ENCODE assay signal across 24 cellular contexts in genomic region chr18:32380559-32380958, GRCh38.
A peak's percentile ranks its signal among the peaks of the same experiment; 100 is the strongest.
DNase-seq lines count a peak whose midpoint lies in the region; ATAC-seq and TF ChIP-seq lines count a peak whose summit lies in the region.
"Had no signal": no experiment of that assay in that cellular context is flagged by ENCODE, and none has a peak within 500 bp of the region (broad histone marks: within the 10 kb centered on the region; RNA-seq: fewer than 3 reads in every experiment).

No MANE protein-coding gene starts in this region.

- TF ChIP-seq CTCF in MCF 10A (IDR thresholded peaks at IDR 0.05; ENCODE audit: unreplicated experiment) (no peak), breast epithelium (IDR thresholded peaks at IDR 0.05) (no peak), OCI-LY7 (conservative IDR thresholded peaks at IDR 0.05; ENCODE audit: low read length) (peak; percentile 38; the same call in 1 of the 2 replicates), choroid plexus epithelial cell (conservative IDR thresholded peaks at IDR 0.05; ENCODE audit: low read depth, low read length) (peak; percentile 46), body of pancreas (IDR thresholded peaks at IDR 0.05) (no peak)

- peaks cover 61% of the 10 kb centered on the region for H3K4me1 Mint-ChIP-seq in MCF 10A (ENCODE audit: insufficient read depth, unreplicated experiment)

- no TSS peak for BruUV-seq in MCF 10A (replicated peaks; lab: Mats Ljungman, UMichigan)
- BruUV-seq in OCI-LY7 (replicated peaks; lab: Mats Ljungman, UMichigan), result no TSS peak

- H3K36me3 ChIP-seq in breast epithelium (no peaks in the 10 kb centered on the region), OCI-LY7 (ENCODE audit: insufficient read depth, low read length) (no peaks in the 10 kb centered on the region), body of pancreas (replicated peaks in 1 of 2; ENCODE audit: insufficient read depth in 1 of 2, low read depth in 2 of 2) (no peaks in the 10 kb centered on the region)
- H3K36me3 ChIP-seq: esophagus squamous epithelium, right lobe of liver, SJSA1 had no signal

- POLR2A ChIA-PET in MCF 10A (lab: Yijun Ruan, JAX) (interaction anchor here (1.2 to 11.2 kb wide), 4 partner anchors 12 to 89 kb away, joined by 4 to 171 read pairs (median 12); partner anchors contain the start of gene GAREM1), OCI-LY7 (lab: Charles Lee) (interaction anchor here (0.6 kb wide), 1 partner anchor 22 kb away, joined by 3 read pairs; no protein-coding TSS in a partner anchor)

- CTCF ChIA-PET in MCF 10A (lab: Yijun Ruan, JAX) (interaction anchor here (0.6 to 9.8 kb wide), 3 partner anchors 8 to 109 kb away, joined by 3 to 74 read pairs (median 17); partner anchors contain the start of gene GAREM1), OCI-LY7 (lab: Charles Lee; ENCODE audit: unreplicated experiment) (no interaction called here)

- H3K4me3 ChIP-seq in breast epithelium (no peak overlapping the region), OCI-LY7 (ENCODE audit: low read depth, low read length, poor library complexity, severe bottlenecking) (no peak overlapping the region), choroid plexus epithelial cell (ENCODE audit: low read depth, low read length) (no peak overlapping the region), body of pancreas (no peak overlapping the region)
- H3K4me3 ChIP-seq: A549, esophagus squamous epithelium, right lobe of liver, SJSA1 had no signal

- 83 to 93% methylated on average over 1 of the region's 1 CpG for WGBS in body of pancreas, 2 donors

- ATAC-seq in body of pancreas (no peak), GM19463 (IDR thresholded peaks at IDR 0.05; ENCODE audit: unreplicated experiment) (no peak), HG03097 (IDR thresholded peaks at IDR 0.05; ENCODE audit: low FRiP score, unreplicated experiment) (no peak)
- ATAC-seq: A549; natural killer cell treated with Interleukin-12 subunit alpha and Interleukin-12 subunit beta and Interleukin-15 and Interleukin-18, amount 100 ng/mL, for 72 hours; Panc1; right lobe of liver had no signal

- H4K20me1 ChIP-seq in OCI-LY7 (ENCODE audit: insufficient read depth, low read length), result no peaks in the 10 kb centered on the region

- no peaks in the 10 kb centered on the region for H3K79me2 ChIP-seq in OCI-LY7 (ENCODE audit: insufficient read depth, low read depth, low read length)

- no peak overlapping the region for H2AFZ ChIP-seq in OCI-LY7 (ENCODE audit: low read length)
- H2AFZ ChIP-seq: parathyroid adenoma had no signal

- H3K27ac ChIP-seq in breast epithelium (no peak overlapping the region), OCI-LY7 (ENCODE audit: low read depth, low read length, poor library complexity, severe bottlenecking) (no peak overlapping the region), body of pancreas (no peak overlapping the region)
- H3K27ac ChIP-seq: parathyroid adenoma, right lobe of liver, SJSA1 had no signal

- H3K36me3 Mint-ChIP-seq in MCF 10A (ENCODE audit: insufficient read depth, unreplicated experiment), result peaks cover 6% of the 10 kb centered on the region
- H3K36me3 Mint-ChIP-seq: activated CD4-positive, alpha-beta memory T cell treated with anti-CD3 and anti-CD28 coated beads for 36 hours; natural killer cell treated with Interleukin-12 subunit alpha and Interleukin-12 subunit beta and Interleukin-15 and Interleukin-18, amount 100 ng/mL, for 72 hours had no signal

- H3K4me2 ChIP-seq in OCI-LY7 (ENCODE audit: low read length), result no peak overlapping the region
- H3K4me2 ChIP-seq: A549 had no signal

- peak overlapping the region; percentile 98 for H3K27ac Mint-ChIP-seq in MCF 10A (ENCODE audit: low read depth, unreplicated experiment)
- H3K27ac Mint-ChIP-seq: activated CD4-positive, alpha-beta memory T cell treated with anti-CD3 and anti-CD28 coated beads for 36 hours; natural killer cell treated with Interleukin-12 subunit alpha and Interleukin-12 subunit beta and Interleukin-15 and Interleukin-18, amount 100 ng/mL, for 72 hours had no signal

- no peaks in the 10 kb centered on the region for H3K9me3 ChIP-seq in breast epithelium
- no peaks in the 10 kb centered on the region for H3K9me3 ChIP-seq in OCI-LY7 (ENCODE audit: low read length)
- no peaks in the 10 kb centered on the region for H3K9me3 ChIP-seq in body of pancreas
- H3K9me3 ChIP-seq: A549, esophagus squamous epithelium, right lobe of liver, SJSA1 had no signal

- H3K4me3 Mint-ChIP-seq in MCF 10A (ENCODE audit: unreplicated experiment), result no peak overlapping the region
- H3K4me3 Mint-ChIP-seq: activated CD4-positive, alpha-beta memory T cell treated with anti-CD3 and anti-CD28 coated beads for 36 hours; natural killer cell treated with Interleukin-12 subunit alpha and Interleukin-12 subunit beta and Interleukin-15 and Interleukin-18, amount 100 ng/mL, for 72 hours had no signal

- intact Hi-C loops in MCF 10A (cut with micrococcal nuclease), result loop anchor here (10.0 kb wide), 1 partner anchor 164 kb away; no protein-coding TSS in a partner anchor
- intact Hi-C loops in breast epithelium (cut with DNase I; ENCODE audit: low total_unique reads), result no loop called here
- intact Hi-C loops in OCI-LY7 (cut with micrococcal nuclease; ENCODE audit: unreplicated experiment), result no loop called here
- intact Hi-C loops in body of pancreas (cut with DNase I), result no loop called here

- H3K4me1 ChIP-seq in breast epithelium (peaks cover 0 to 3% of the 10 kb centered on the region in 2 donors), OCI-LY7 (ENCODE audit: insufficient read depth, low read length, poor library complexity, severe bottlenecking) (no peaks in the 10 kb centered on the region), body of pancreas (peaks cover 72% of the 10 kb centered on the region)
- H3K4me1 ChIP-seq: parathyroid adenoma had no signal

- H3K9me3 Mint-ChIP-seq in MCF 10A (ENCODE audit: unreplicated experiment), result no peaks in the 10 kb centered on the region
- H3K9me3 Mint-ChIP-seq: activated CD4-positive, alpha-beta memory T cell treated with anti-CD3 and anti-CD28 coated beads for 36 hours; natural killer cell treated with Interleukin-12 subunit alpha and Interleukin-12 subunit beta and Interleukin-15 and Interleukin-18, amount 100 ng/mL, for 72 hours had no signal

- no peaks in the 10 kb centered on the region for H3K9me2 ChIP-seq in OCI-LY7 (ENCODE audit: insufficient read depth, low read length)

- no peak for TF ChIP-seq POLR2A in breast epithelium (IDR thresholded peaks at IDR 0.05)
- no peak for TF ChIP-seq POLR2A in body of pancreas (IDR thresholded peaks at IDR 0.05)

- DNase-seq in MCF 10A (ENCODE audit: unreplicated experiment), result peak; percentile 53
- no peak for DNase-seq in breast epithelium (ENCODE audit: low spot score in 2 of 2)
- peak; percentile 0 for DNase-seq in OCI-LY7 (ENCODE audit: low spot score)
- DNase-seq in choroid plexus epithelial cell (ENCODE audit: low read depth), result peak; percentile 42
- no peak for DNase-seq in body of pancreas
- no peak for DNase-seq in HUDEP-2 (lab: John Stamatoyannopoulos, UW; ENCODE audit: unreplicated experiment in 76 of 76)
- DNase-seq: activated CD4-positive, alpha-beta memory T cell treated with anti-CD3 and anti-CD28 coated beads for 36 hours; activated CD4-positive, CD25-positive, alpha-beta regulatory T cell; activated gamma-delta T cell; activated T-cell treated with anti-CD3 and anti-CD28 coated beads for 4 hours; C1 segment of cervical spinal cord; DMS153; effector memory CD4-positive, alpha-beta T cell; esophagus squamous epithelium; NCI-H146; NCI-H2171; right lobe of liver had no signal

- H3K27me3 Mint-ChIP-seq in MCF 10A (ENCODE audit: insufficient read depth, unreplicated experiment), result no peaks in the 10 kb centered on the region

- H3K27me3 ChIP-seq in breast epithelium, result no peaks in the 10 kb centered on the region
- no peaks in the 10 kb centered on the region for H3K27me3 ChIP-seq in body of pancreas
- H3K27me3 ChIP-seq: esophagus squamous epithelium, right lobe of liver, SJSA1 had no signal

Comparison
In these comparisons a context has a peak if more than half of its experiments do, and no peak if none do; other contexts are left out.
1. DNase-seq: peak in MCF 10A (single experiment), OCI-LY7 (single experiment) and choroid plexus epithelial cell (single experiment); none in breast epithelium (0 of 2), body of pancreas (0 of 4) and HUDEP-2 (0 of 76).
2. CTCF ChIP-seq: peak in OCI-LY7 (single experiment) and choroid plexus epithelial cell (single experiment); none in MCF 10A (single experiment), breast epithelium (0 of 3) and body of pancreas (0 of 7).